9 cellular contexts compared by ENCODE assay signal in genomic region chr12:4579305-4580097, GRCh38. TPM values are rescaled to one million over a fixed set of nuclear protein-coding genes. Genes with fewer than 3 reads are reported as not detected.
A peak's percentile ranks its signal among the peaks of the same experiment; 100 is the strongest.
DNase-seq lines count a peak whose midpoint lies in the region; ATAC-seq, FAIRE-seq and TF ChIP-seq lines count a peak whose summit lies in the region.
"Had no signal": no experiment of that assay in that cellular context is flagged by ENCODE, and none has a peak within 500 bp of the region (broad histone marks: within the 10 kb centered on the region; RNA-seq: fewer than 3 reads in every experiment).

No MANE protein-coding gene starts in this region.

- intact Hi-C loops in ovary (cut with DNase I) = no loop called here

- ATAC-seq in GM21737 (IDR thresholded peaks at IDR 0.05; ENCODE audit: unreplicated experiment) (no peak), HG02884 (IDR thresholded peaks at IDR 0.05; ENCODE audit: unreplicated experiment) (no peak)

- H3K36me3 ChIP-seq in endodermal cell (ENCODE audit: control insufficient read depth, insufficient read depth, low read length) = no peaks in the 10 kb centered on the region
- no peaks in the 10 kb centered on the region for H3K36me3 ChIP-seq in small intestine (ENCODE audit: control insufficient read depth in 2 of 2, insufficient read depth in 2 of 2, low read length in 2 of 2)
- H3K36me3 ChIP-seq in ovary = no peaks in the 10 kb centered on the region
- H3K36me3 ChIP-seq: SJCRH30 had no signal

- FAIRE-seq in small intestine (lab: Jason Lieb, UNC) = no peak

- no peaks in the 10 kb centered on the region for H3K36me3 Mint-ChIP-seq in endodermal cell (ENCODE audit: low read depth)

- H3K4me3 Mint-ChIP-seq in endodermal cell = no peak overlapping the region

- H3K4me1 ChIP-seq in endodermal cell (ENCODE audit: control insufficient read depth, insufficient read depth, low read length) = no peaks in the 10 kb centered on the region
- H3K4me1 ChIP-seq in small intestine (ENCODE audit: control insufficient read depth in 2 of 2, insufficient read depth in 1 of 2, low read depth in 1 of 2, low read length in 1 of 2) = no peaks in the 10 kb centered on the region
- H3K4me1 ChIP-seq in ovary (ENCODE audit: insufficient read depth) = no peaks in the 10 kb centered on the region
- H3K4me1 ChIP-seq: SJCRH30 had no signal

- no peak overlapping the region for H3K4me3 ChIP-seq in endodermal cell (ENCODE audit: low read length)
- H3K4me3 ChIP-seq in small intestine (ENCODE audit: low read depth in 1 of 2, low read length in 2 of 2) = no peak overlapping the region
- H3K4me3 ChIP-seq in ovary = no peak overlapping the region
- H3K4me3 ChIP-seq: SJCRH30 had no signal

- 74% methylated on average over 6 to 7 of the region's 8 CpGs for WGBS in endodermal cell (ENCODE audit: insufficient coverage in 1 of 2, insufficient read length in 1 of 2), 2 experiments
- WGBS in small intestine, 3 donors = 21 to 37% (median 30%) methylated on average over 8 of the region's 8 CpGs
- 33 to 38% (median 36%) methylated on average over 8 of the region's 8 CpGs for WGBS in ovary, 3 donors

- H3K9me3 ChIP-seq in endodermal cell (ENCODE audit: control insufficient read depth, low read length) = no peaks in the 10 kb centered on the region
- H3K9me3 ChIP-seq in small intestine (ENCODE audit: control insufficient read depth, low read depth) = no peaks in the 10 kb centered on the region
- no peaks in the 10 kb centered on the region for H3K9me3 ChIP-seq in ovary
- H3K9me3 ChIP-seq: SJCRH30 had no signal

- TF ChIP-seq CTCF in endodermal cell (conservative IDR thresholded peaks at IDR 0.05) (peak; percentile 73), ovary (IDR thresholded peaks at IDR 0.05) (no peak)

- DNase-seq in NCI-H748 (lab: John Stamatoyannopoulos, UW; ENCODE audit: unreplicated experiment) (peak; percentile 23), NCI-H748 treated with DMSO at 0.1 percent for 48 hours (lab: John Stamatoyannopoulos, UW) (no peak), NCI-H774 (lab: John Stamatoyannopoulos, UW) (peak; percentile 6), endodermal cell (peak; percentile 70), small intestine (peak; percentile 73), ovary (no peak)

- TF ChIP-seq EP300 in ovary (IDR thresholded peaks at IDR 0.05) = no peak

- H3K9me3 Mint-ChIP-seq in endodermal cell = no peaks in the 10 kb centered on the region

- peaks cover 8% of the 10 kb centered on the region for H3K27me3 Mint-ChIP-seq in endodermal cell (ENCODE audit: insufficient read depth)

- TF ChIP-seq POLR2A in ovary (IDR thresholded peaks at IDR 0.05) = no peak

- H3K9ac ChIP-seq in endodermal cell (ENCODE audit: extremely low read depth, low read length, poor library complexity, severe bottlenecking) = no peak overlapping the region

- H3K27ac ChIP-seq in endodermal cell (ENCODE audit: low read depth, low read length) = no peak overlapping the region
- no peak overlapping the region for H3K27ac ChIP-seq in small intestine (ENCODE audit: low read depth in 1 of 2, low read length in 1 of 2)
- no peak overlapping the region for H3K27ac ChIP-seq in ovary
- H3K27ac ChIP-seq: SJCRH30 had no signal

- peaks cover 8% of the 10 kb centered on the region for H3K27me3 ChIP-seq in endodermal cell (ENCODE audit: control insufficient read depth, insufficient read depth, low read length, poor library complexity, severe bottlenecking)
- no peaks in the 10 kb centered on the region for H3K27me3 ChIP-seq in small intestine (ENCODE audit: control insufficient read depth in 2 of 2, insufficient read depth in 2 of 2, low read length in 2 of 2)
- no peaks in the 10 kb centered on the region for H3K27me3 ChIP-seq in ovary

- no peak overlapping the region for H3K27ac Mint-ChIP-seq in endodermal cell

- peaks cover 2% of the 10 kb centered on the region for H3K4me1 Mint-ChIP-seq in endodermal cell

RNA-seq across cellular contexts. Expression of gene DYRK4, which starts 17.5 kb away (rescaled TPM):
- total RNA-seq in endodermal cell (10 to 100 TPM; 10.9 to 16.6 TPM), ovary (10 to 100 TPM; 23.7 to 51.8 (median 39.8) TPM)
- polyA plus RNA-seq in endodermal cell (2013, experiment 1 of 2) = 35.1 TPM
- 35.8 TPM for polyA plus RNA-seq in endodermal cell (2013, experiment 2 of 2)
- polyA plus RNA-seq in small intestine (10 to 100 TPM; 23.7 to 28.9 (median 28.9) TPM), ovary (10 to 100 TPM; 41.2 to 53.9 TPM)

RNA-seq across cellular contexts. Expression of gene RAD51AP1, which starts 40.8 kb away (rescaled TPM):
- 10 to 100 TPM; 58.3 to 77.8 TPM for total RNA-seq in endodermal cell
- 50.5 TPM for polyA plus RNA-seq in endodermal cell (2013, experiment 1 of 2)
- 48.6 TPM for polyA plus RNA-seq in endodermal cell (2013, experiment 2 of 2)
- polyA plus RNA-seq in small intestine = 10 to 100 TPM in 1 of 3 donors, 1 to 10 TPM in 2; 1.4 to 11.9 (median 1.6) TPM
- 1 to 10 TPM in 6 of 7 donors, under 1 TPM in 1; 0.53 to 3.4 (median 1.6) TPM for total RNA-seq in ovary
- polyA plus RNA-seq in ovary = 1 to 10 TPM; 1.5 to 1.7 TPM

Comparison
In these comparisons a context has a peak if more than half of its experiments do, and no peak if none do; other contexts are left out.
1. DNase-seq: peak in NCI-H748 (single experiment), NCI-H774 (single experiment), endodermal cell (single experiment) and small intestine (single experiment); none in NCI-H748 treated with DMSO at 0.1 percent for 48 hours (single experiment) and ovary (0 of 5).
2. RNA of gene RAD51AP1, which starts 40.8 kb away (total RNA-seq): 58.3 to 77.8 TPM in endodermal cell; 0.53 to 3.4 TPM in ovary; every median in the first group is over 10 times any median in the second.